ENCODE assay signal across 10 cellular contexts in genomic region chr14:64209428-64210165, GRCh38.
DNase-seq lines count a peak whose midpoint lies in the region; ATAC-seq and TF ChIP-seq lines count a peak whose summit lies in the region.
"Had no signal": no experiment of that assay in that cellular context is flagged by ENCODE, and none has a peak within 500 bp of the region (broad histone marks: within the 10 kb centered on the region; RNA-seq: fewer than 3 reads in every experiment).

No MANE protein-coding gene starts in this region.

- H3K4me3 Mint-ChIP-seq in chondrocyte (ENCODE audit: unreplicated experiment), result no peak overlapping the region
- H3K4me3 Mint-ChIP-seq: activated CD4-positive, alpha-beta T cell treated with anti-CD3 and anti-CD28 coated beads, Interleukin-2, amount 10 ng/mL, durations not matched to agents 24 days and 14 days had no signal

- no TSS peak for BruUV-seq in OCI-LY7 (replicated peaks; lab: Mats Ljungman, UMichigan)
- BruUV-seq in mammary epithelial cell (replicated peaks; lab: Mats Ljungman, UMichigan), result no TSS peak

- no peak overlapping the region for H3K27ac ChIP-seq in BLaER1
- no peak overlapping the region for H3K27ac ChIP-seq in OCI-LY7 (ENCODE audit: low read depth, low read length, poor library complexity, severe bottlenecking)
- peak overlapping the region; percentile 18 to 71 for H3K27ac ChIP-seq in left lung
- H3K27ac ChIP-seq in mammary epithelial cell (ENCODE audit: insufficient read depth, low read depth, low read length), result no peak overlapping the region

- H3K4me1 ChIP-seq in BLaER1 (peaks cover 17% of the 10 kb centered on the region), OCI-LY7 (ENCODE audit: insufficient read depth, low read length, poor library complexity, severe bottlenecking) (peaks cover 7% of the 10 kb centered on the region), left lung (peaks cover 12 to 14% of the 10 kb centered on the region in 2 donors), mammary epithelial cell (ENCODE audit: insufficient read depth, low read length) (no peaks in the 10 kb centered on the region)

- POLR2A ChIA-PET in OCI-LY7 (lab: Charles Lee), result no interaction called here

- 0 out of 2 replicates have a peak overlapping the region, but pooled peaks have one; percentile 13 for H3K4me2 ChIP-seq in BLaER1
- H3K4me2 ChIP-seq in OCI-LY7 (ENCODE audit: low read length), result peak overlapping the region; percentile 27; the same call in 1 of the 2 replicates
- H3K4me2 ChIP-seq in mammary epithelial cell (ENCODE audit: insufficient read depth, low read depth, low read length), result no peak overlapping the region

- no peaks in the 10 kb centered on the region for H3K9me2 ChIP-seq in OCI-LY7 (ENCODE audit: insufficient read depth, low read length)

- H3K79me2 ChIP-seq in OCI-LY7 (ENCODE audit: insufficient read depth, low read depth, low read length) (no peaks in the 10 kb centered on the region), mammary epithelial cell (ENCODE audit: insufficient read depth, low read length) (no peaks in the 10 kb centered on the region)

- dilution Hi-C loops in mammary epithelial cell (cut with HindIII; ENCODE audit: low sequenced_read_pairs), result no loop called here

- peaks cover 1% of the 10 kb centered on the region for H3K36me3 Mint-ChIP-seq in chondrocyte (ENCODE audit: low read depth)

- TF ChIP-seq CTCF in OCI-LY7 (conservative IDR thresholded peaks at IDR 0.05; ENCODE audit: low read length), result no peak
- no peak for TF ChIP-seq CTCF in left lung (IDR thresholded peaks at IDR 0.05)
- TF ChIP-seq CTCF in mammary epithelial cell (conservative IDR thresholded peaks at IDR 0.05 in 1 of 2, IDR thresholded peaks at IDR 0.05 in 1 of 2; ENCODE audit: extremely low read depth in 1 of 2, insufficient read depth in 1 of 2, low read depth in 1 of 2, low read length in 2 of 2), result no peak
- no peak for TF ChIP-seq CTCF in chondrocyte (IDR thresholded peaks at IDR 0.05)

- H3K9me3 Mint-ChIP-seq in chondrocyte (ENCODE audit: low read depth), result no peaks in the 10 kb centered on the region
- H3K9me3 Mint-ChIP-seq: activated CD4-positive, alpha-beta T cell treated with anti-CD3 and anti-CD28 coated beads, Interleukin-2, amount 10 ng/mL, durations not matched to agents 24 days and 14 days had no signal

- H3K9ac ChIP-seq in BLaER1 (no peak overlapping the region), mammary epithelial cell (ENCODE audit: insufficient read depth, low read length) (no peak overlapping the region)

- 79% methylated on average over 11 of the region's 24 CpGs for WGBS in mammary epithelial cell (ENCODE audit: low coverage, missing lambda C conversion rate)

- peaks cover 67% of the 10 kb centered on the region for H3K36me3 ChIP-seq in BLaER1
- peaks cover 92% of the 10 kb centered on the region for H3K36me3 ChIP-seq in OCI-LY7 (ENCODE audit: insufficient read depth, low read length)
- H3K36me3 ChIP-seq in left lung, result peaks cover 0 to 61% of the 10 kb centered on the region in 2 donors
- H3K36me3 ChIP-seq in mammary epithelial cell (ENCODE audit: insufficient read depth, low read length), result no peaks in the 10 kb centered on the region

- peak; percentile 55 for ATAC-seq in GM21717 (IDR thresholded peaks at IDR 0.05; ENCODE audit: unreplicated experiment)
- peak; percentile 80 for ATAC-seq in left lung
- ATAC-seq: HCT116 had no signal

- H3K4me3 ChIP-seq in BLaER1 (no peak overlapping the region), OCI-LY7 (ENCODE audit: low read depth, low read length, poor library complexity, severe bottlenecking) (no peak overlapping the region), left lung (no peak overlapping the region), mammary epithelial cell (replicated peaks in 1 of 3; ENCODE audit: insufficient read depth in 1 of 3, low read depth in 2 of 3, low read length in 3 of 3) (no peak overlapping the region)

- in situ Hi-C loops in mammary epithelial cell (cut with MboI; ENCODE audit: low sequenced_read_pairs in 2 of 2), result no loop called here

- intact Hi-C loops in OCI-LY7 (cut with micrococcal nuclease; ENCODE audit: unreplicated experiment) (no loop called here), left lung (cut with DNase I) (no loop called here), mammary epithelial cell (cut with micrococcal nuclease) (no loop called here)

- no peaks in the 10 kb centered on the region for H3K27me3 ChIP-seq in BLaER1
- H3K27me3 ChIP-seq in left lung, result no peaks in the 10 kb centered on the region
- H3K27me3 ChIP-seq in mammary epithelial cell (ENCODE audit: insufficient read depth, low read length), result no peaks in the 10 kb centered on the region

- H3K4me1 Mint-ChIP-seq in chondrocyte (ENCODE audit: low read depth), result peaks cover 4% of the 10 kb centered on the region
- H3K4me1 Mint-ChIP-seq: activated CD4-positive, alpha-beta T cell treated with anti-CD3 and anti-CD28 coated beads, Interleukin-2, amount 10 ng/mL, durations not matched to agents 24 days and 14 days had no signal

- no peak overlapping the region for H2AFZ ChIP-seq in OCI-LY7 (ENCODE audit: low read length)
- no peak overlapping the region for H2AFZ ChIP-seq in mammary epithelial cell (ENCODE audit: low read depth, low read length)

- no peak overlapping the region for H3K27ac Mint-ChIP-seq in chondrocyte (ENCODE audit: unreplicated experiment)
- H3K27ac Mint-ChIP-seq: activated CD4-positive, alpha-beta T cell treated with anti-CD3 and anti-CD28 coated beads, Interleukin-2, amount 10 ng/mL, durations not matched to agents 24 days and 14 days had no signal

- H4K20me1 ChIP-seq in BLaER1, result no peaks in the 10 kb centered on the region
- H4K20me1 ChIP-seq in OCI-LY7 (ENCODE audit: insufficient read depth, low read length), result no peaks in the 10 kb centered on the region
- no peaks in the 10 kb centered on the region for H4K20me1 ChIP-seq in mammary epithelial cell (ENCODE audit: insufficient read depth, low read length)

- H3K27me3 Mint-ChIP-seq in chondrocyte (ENCODE audit: low read depth), result no peaks in the 10 kb centered on the region
- H3K27me3 Mint-ChIP-seq: activated CD4-positive, alpha-beta T cell treated with anti-CD3 and anti-CD28 coated beads, Interleukin-2, amount 10 ng/mL, durations not matched to agents 24 days and 14 days had no signal

- no peak for DNase-seq in OCI-LY7 (ENCODE audit: low spot score)
- DNase-seq in left lung, result peak in 1 of 2 donors; percentile 82
- DNase-seq in mammary epithelial cell, result no peak
- no peak for DNase-seq in NCI-H2029 (lab: John Stamatoyannopoulos, UW)
- no peak for DNase-seq in chondrocyte (ENCODE audit: low spot score)
- DNase-seq in activated effector memory CD4-positive, alpha-beta T cell treated with Interleukin-2 at 50 U/mL for 16 hours, result no peak
- DNase-seq: activated CD4-positive, alpha-beta T cell treated with anti-CD3 and anti-CD28 coated beads, Interleukin-2, amount 10 ng/mL, durations not matched to agents 24 days and 14 days had no signal

- H3K9me3 ChIP-seq in BLaER1 (no peaks in the 10 kb centered on the region), OCI-LY7 (ENCODE audit: low read length) (no peaks in the 10 kb centered on the region), left lung (no peaks in the 10 kb centered on the region), mammary epithelial cell (replicated peaks; ENCODE audit: insufficient read depth, low read length) (no peaks in the 10 kb centered on the region)

- CTCF ChIA-PET in OCI-LY7 (lab: Charles Lee; ENCODE audit: unreplicated experiment), result no interaction called here
- CTCF ChIA-PET in mammary epithelial cell (lab: Charles Lee; ENCODE audit: low non-redundant PET), result no interaction called here

Comparison
In these comparisons a context has a peak if more than half of its experiments do, and no peak if none do; other contexts are left out.
1. H3K27ac ChIP-seq: peak in left lung (2 of 2); none in BLaER1 (single experiment), OCI-LY7 (single experiment) and mammary epithelial cell (single experiment).